In genomic region chr2:152499411-152499810, GRCh38 we compare ENCODE assay signal across 14 cellular contexts.
A peak's percentile ranks its signal among the peaks of the same experiment; 100 is the strongest.
DNase-seq lines count a peak whose midpoint lies in the region; ATAC-seq and TF ChIP-seq lines count a peak whose summit lies in the region.
"Had no signal": no experiment of that assay in that cellular context is flagged by ENCODE, and none has a peak within 500 bp of the region (broad histone marks: within the 10 kb centered on the region; RNA-seq: fewer than 3 reads in every experiment).

No MANE protein-coding gene starts in this region.

- CTCF ChIA-PET in MCF 10A (lab: Yijun Ruan, JAX) (interaction anchor here (0.5 to 2.3 kb wide), 8 partner anchors 10 to 321 kb away, joined by 3 to 11 read pairs (median 4); no protein-coding TSS in a partner anchor), mammary epithelial cell (lab: Charles Lee; ENCODE audit: low non-redundant PET) (no interaction called here)

- H2AFZ ChIP-seq in mammary epithelial cell (ENCODE audit: low read depth, low read length): no peak overlapping the region

- dilution Hi-C loops in mammary epithelial cell (cut with HindIII; ENCODE audit: low sequenced_read_pairs): no loop called here

- peaks cover 24% of the 10 kb centered on the region for H3K36me3 Mint-ChIP-seq in MCF 10A (ENCODE audit: insufficient read depth, unreplicated experiment)
- peaks cover 41% of the 10 kb centered on the region for H3K36me3 Mint-ChIP-seq in nephron (ENCODE audit: low read depth)

- H3K4me1 ChIP-seq in mammary epithelial cell (ENCODE audit: insufficient read depth, low read length) (peaks cover 6% of the 10 kb centered on the region), colonic mucosa (no peaks in the 10 kb centered on the region), tibial nerve (peaks cover 0 to 75% (median 45%) of the 10 kb centered on the region in 4 donors)

- H3K27ac Mint-ChIP-seq in MCF 10A (ENCODE audit: low read depth, unreplicated experiment): peak overlapping the region; percentile 52
- H3K27ac Mint-ChIP-seq in nephron: peak overlapping the region; percentile 90 to 92 (median 91)

- in situ Hi-C loops in mammary epithelial cell (cut with MboI; ENCODE audit: low sequenced_read_pairs in 2 of 2): no loop called here

- DNase-seq in MCF 10A (ENCODE audit: unreplicated experiment) (no peak), mammary epithelial cell (no peak), colonic mucosa (no peak), tibial nerve (ENCODE audit: low spot score in 2 of 2) (no peak)
- DNase-seq in activated CD4-positive, alpha-beta T cell treated with anti-CD3 and anti-CD28 coated beads, Interleukin-2, amount 50 U/mL, for 48 hours: no peak
- DNase-seq: 8988T; activated CD4-positive, CD25-positive, alpha-beta regulatory T cell treated with anti-CD3 and anti-CD28 coated beads, Interleukin-2, amount 50 U/mL, for 72 hours; activated effector memory CD4-positive, alpha-beta T cell treated with anti-CD3 and anti-CD28 coated beads, Interleukin-2, amount 50 U/mL, for 16 hours; NCI-H510A; stimulated activated CD8-positive, alpha-beta memory T cell treated with anti-CD3 and anti-CD28 coated beads, Interleukin-4, amount 100 ng/mL, for 48 hours had no signal

- BruUV-seq in MCF 10A (replicated peaks; lab: Mats Ljungman, UMichigan) (no TSS peak), mammary epithelial cell (replicated peaks; lab: Mats Ljungman, UMichigan) (no TSS peak)

- POLR2A ChIA-PET in MCF 10A (lab: Yijun Ruan, JAX): interaction anchor here (0.6 to 6.6 kb wide), 21 partner anchors 8 to 689 kb away, joined by 3 to 55 read pairs (median 4); partner anchors contain the start of genes FMNL2 and PRPF40A

- no peak for TF ChIP-seq EP300 in tibial nerve (IDR thresholded peaks at IDR 0.05)

- H3K36me3 ChIP-seq in mammary epithelial cell (ENCODE audit: insufficient read depth, low read length): no peaks in the 10 kb centered on the region
- H3K36me3 ChIP-seq in colonic mucosa: no peaks in the 10 kb centered on the region
- H3K36me3 ChIP-seq in tibial nerve: no peaks in the 10 kb centered on the region

- H3K27me3 Mint-ChIP-seq in MCF 10A (ENCODE audit: insufficient read depth, unreplicated experiment) (no peaks in the 10 kb centered on the region), nephron (ENCODE audit: low read depth) (no peaks in the 10 kb centered on the region)

- no peak for TF ChIP-seq CTCF in MCF 10A (IDR thresholded peaks at IDR 0.05; ENCODE audit: unreplicated experiment)
- TF ChIP-seq CTCF in mammary epithelial cell (conservative IDR thresholded peaks at IDR 0.05 in 1 of 2, IDR thresholded peaks at IDR 0.05 in 1 of 2; ENCODE audit: extremely low read depth in 1 of 2, insufficient read depth in 1 of 2, low read depth in 1 of 2, low read length in 2 of 2): no peak
- TF ChIP-seq CTCF in colonic mucosa (IDR thresholded peaks at IDR 0.05): no peak
- TF ChIP-seq CTCF in nephron (IDR thresholded peaks at IDR 0.05; ENCODE audit: unreplicated experiment in 3 of 3): no peak
- TF ChIP-seq CTCF in tibial nerve (IDR thresholded peaks at IDR 0.05): no peak

- H3K9ac ChIP-seq in mammary epithelial cell (ENCODE audit: insufficient read depth, low read length) (no peak overlapping the region), colonic mucosa (ENCODE audit: low read depth in 2 of 2, low read length in 2 of 2) (no peak overlapping the region)

- no peak overlapping the region for H3K4me2 ChIP-seq in mammary epithelial cell (ENCODE audit: insufficient read depth, low read depth, low read length)

- H3K4me3 ChIP-seq in mammary epithelial cell (replicated peaks in 1 of 3; ENCODE audit: insufficient read depth in 1 of 3, low read depth in 2 of 3, low read length in 3 of 3) (no peak overlapping the region), colonic mucosa (no peak overlapping the region), tibial nerve (peak overlapping the region in 1 of 4 donors; percentile 19)

- no peak for ATAC-seq in GM19023 (IDR thresholded peaks at IDR 0.05; ENCODE audit: unreplicated experiment)
- no peak for ATAC-seq in HG02759 (IDR thresholded peaks at IDR 0.05; ENCODE audit: unreplicated experiment)
- ATAC-seq: SK-N-SH treated with all-trans-retinoic acid at 6 μM for 48 hours had no signal

- WGBS in mammary epithelial cell (ENCODE audit: low coverage, missing lambda C conversion rate): 94% methylated on average over 3 of the region's 3 CpGs
- 64 to 72% methylated on average over 3 of the region's 3 CpGs for WGBS in tibial nerve, 2 donors

- H3K9me3 Mint-ChIP-seq in MCF 10A (ENCODE audit: unreplicated experiment): peaks cover 14% of the 10 kb centered on the region
- peaks cover 11% of the 10 kb centered on the region for H3K9me3 Mint-ChIP-seq in nephron

- H3K4me3 Mint-ChIP-seq in MCF 10A (ENCODE audit: unreplicated experiment) (peak overlapping the region; percentile 56), nephron (peak overlapping the region in 1 of 3 experiments; percentile 15)

- TF ChIP-seq POLR2A in tibial nerve (IDR thresholded peaks at IDR 0.05): no peak

- H3K9me3 ChIP-seq in mammary epithelial cell (replicated peaks; ENCODE audit: insufficient read depth, low read length): no peaks in the 10 kb centered on the region
- H3K9me3 ChIP-seq in colonic mucosa: no peaks in the 10 kb centered on the region
- H3K9me3 ChIP-seq in tibial nerve: no peaks in the 10 kb centered on the region

- no peaks in the 10 kb centered on the region for H3K27me3 ChIP-seq in mammary epithelial cell (ENCODE audit: insufficient read depth, low read length)
- no peaks in the 10 kb centered on the region for H3K27me3 ChIP-seq in colonic mucosa
- no peaks in the 10 kb centered on the region for H3K27me3 ChIP-seq in tibial nerve

- no peaks in the 10 kb centered on the region for H4K20me1 ChIP-seq in mammary epithelial cell (ENCODE audit: insufficient read depth, low read length)

- intact Hi-C loops in MCF 10A (cut with micrococcal nuclease) (no loop called here), mammary epithelial cell (cut with micrococcal nuclease) (no loop called here), colonic mucosa (cut with DNase I) (no loop called here)

- peaks cover 97% of the 10 kb centered on the region for H3K79me2 ChIP-seq in mammary epithelial cell (ENCODE audit: insufficient read depth, low read length)

- H3K27ac ChIP-seq in mammary epithelial cell (ENCODE audit: insufficient read depth, low read depth, low read length) (no peak overlapping the region), colonic mucosa (peak overlapping the region; percentile 20), tibial nerve (peak overlapping the region; percentile 68 to 92 (median 84))

- H3K4me1 Mint-ChIP-seq in MCF 10A (ENCODE audit: insufficient read depth, unreplicated experiment) (peaks cover 55% of the 10 kb centered on the region), nephron (peaks cover 32% of the 10 kb centered on the region)
